In genomic region chr15:92847841-92848240, GRCh38 we compare ENCODE assay signal across 17 cellular contexts. TPM values are rescaled to one million over a fixed set of nuclear protein-coding genes. Genes with fewer than 3 reads are reported as not detected.
DNase-seq lines count a peak whose midpoint lies in the region; ATAC-seq lines count a peak whose summit lies in the region.
"Had no signal": no experiment of that assay in that cellular context is flagged by ENCODE, and none has a peak within 500 bp of the region (broad histone marks: within the 10 kb centered on the region; RNA-seq: fewer than 3 reads in every experiment).

No MANE protein-coding gene starts in this region.

- no peak overlapping the region for H3K27ac ChIP-seq in CD4-positive, CD25-positive, alpha-beta regulatory T cell (ENCODE audit: insufficient read depth, low read length, poor library complexity, severe bottlenecking)
- peak overlapping the region; percentile 72 for H3K27ac ChIP-seq in naive thymus-derived CD4-positive, alpha-beta T cell (ENCODE audit: low read depth, low read length)
- H3K27ac ChIP-seq: Peyer's patch had no signal

- peaks cover 5% of the 10 kb centered on the region for H3K9me3 Mint-ChIP-seq in activated CD4-positive, alpha-beta T cell treated with anti-CD3 and anti-CD28 coated beads, Interleukin-2, amount 10 ng/mL, durations not matched to agents 7 days and 5 days
- H3K9me3 Mint-ChIP-seq in CD4-positive, CD25-positive, alpha-beta regulatory T cell, result no peaks in the 10 kb centered on the region
- H3K9me3 Mint-ChIP-seq in activated naive CD8-positive, alpha-beta T cell treated with anti-CD3 and anti-CD28 coated beads, Interleukin-2, amount 50 U/mL, for 24 hours, result no peaks in the 10 kb centered on the region
- no peaks in the 10 kb centered on the region for H3K9me3 Mint-ChIP-seq in naive thymus-derived CD4-positive, alpha-beta T cell
- H3K9me3 Mint-ChIP-seq: HFFc6 had no signal

- H3K4me3 Mint-ChIP-seq in activated CD4-positive, alpha-beta T cell treated with anti-CD3 and anti-CD28 coated beads, Interleukin-2, amount 10 ng/mL, durations not matched to agents 7 days and 5 days, result no peak overlapping the region
- peak overlapping the region in 1 of 4 donors; percentile 26 for H3K4me3 Mint-ChIP-seq in CD4-positive, CD25-positive, alpha-beta regulatory T cell
- no peak overlapping the region for H3K4me3 Mint-ChIP-seq in activated naive CD8-positive, alpha-beta T cell treated with anti-CD3 and anti-CD28 coated beads, Interleukin-2, amount 50 U/mL, for 24 hours
- H3K4me3 Mint-ChIP-seq in naive thymus-derived CD4-positive, alpha-beta T cell, result peak overlapping the region in 4 of 10 donors; percentile 20 to 77 (median 48)
- H3K4me3 Mint-ChIP-seq: HFFc6 had no signal

- no peaks in the 10 kb centered on the region for H3K36me3 ChIP-seq in CD4-positive, CD25-positive, alpha-beta regulatory T cell (ENCODE audit: control insufficient read depth, insufficient read depth, low read length)
- no peaks in the 10 kb centered on the region for H3K36me3 ChIP-seq in naive thymus-derived CD4-positive, alpha-beta T cell (ENCODE audit: control insufficient read depth in 2 of 3, insufficient read depth in 3 of 3, low read length in 3 of 3)
- H3K36me3 ChIP-seq: MG63, Peyer's patch had no signal

- H3K4me1 Mint-ChIP-seq in activated CD4-positive, alpha-beta T cell treated with anti-CD3 and anti-CD28 coated beads, Interleukin-2, amount 10 ng/mL, durations not matched to agents 7 days and 5 days, result peaks cover 71% of the 10 kb centered on the region
- peaks cover 12 to 69% (median 46%) of the 10 kb centered on the region in 4 donors for H3K4me1 Mint-ChIP-seq in CD4-positive, CD25-positive, alpha-beta regulatory T cell
- H3K4me1 Mint-ChIP-seq in activated naive CD8-positive, alpha-beta T cell treated with anti-CD3 and anti-CD28 coated beads, Interleukin-2, amount 50 U/mL, for 24 hours, result peaks cover 66% of the 10 kb centered on the region
- H3K4me1 Mint-ChIP-seq in naive thymus-derived CD4-positive, alpha-beta T cell, result peaks cover 38 to 82% (median 74%) of the 10 kb centered on the region in 7 donors

- no peak for DNase-seq in activated CD4-positive, alpha-beta T cell treated with anti-CD3 and anti-CD28 coated beads, Interleukin-2, amount 10 ng/mL, durations not matched to agents 7 days and 5 days
- no peak for DNase-seq in activated CD4-positive, alpha-beta T cell treated with anti-CD3 and anti-CD28 coated beads, Interleukin-2, amount 50 U/mL, for 1 hour
- DNase-seq in CD4-positive, CD25-positive, alpha-beta regulatory T cell, result no peak
- DNase-seq in activated naive CD8-positive, alpha-beta T cell treated with anti-CD3 and anti-CD28 coated beads, Interleukin-2, amount 50 U/mL, for 24 hours, result no peak
- no peak for DNase-seq in naive thymus-derived CD4-positive, alpha-beta T cell
- DNase-seq in NOMO-1 treated with DMSO at 0.1 percent for 48 hours (lab: John Stamatoyannopoulos, UW; ENCODE audit: unreplicated experiment) (no peak), ACHN (no peak)
- DNase-seq: 8988T, C1 segment of cervical spinal cord, DMS53, HFFc6, MG63, NCI-H1105 treated with DMSO at 0.1 percent for 48 hours, NCI-H187, Peyer's patch had no signal

- no peaks in the 10 kb centered on the region for H3K9me3 ChIP-seq in CD4-positive, CD25-positive, alpha-beta regulatory T cell (ENCODE audit: control insufficient read depth in 2 of 2, low read length in 2 of 2)
- H3K9me3 ChIP-seq in naive thymus-derived CD4-positive, alpha-beta T cell (ENCODE audit: control insufficient read depth in 2 of 3, low read length in 3 of 3), result no peaks in the 10 kb centered on the region
- H3K9me3 ChIP-seq: Peyer's patch had no signal

- H3K27me3 Mint-ChIP-seq in activated CD4-positive, alpha-beta T cell treated with anti-CD3 and anti-CD28 coated beads, Interleukin-2, amount 10 ng/mL, durations not matched to agents 7 days and 5 days, result no peaks in the 10 kb centered on the region
- H3K27me3 Mint-ChIP-seq in CD4-positive, CD25-positive, alpha-beta regulatory T cell, result no peaks in the 10 kb centered on the region
- H3K27me3 Mint-ChIP-seq in activated naive CD8-positive, alpha-beta T cell treated with anti-CD3 and anti-CD28 coated beads, Interleukin-2, amount 50 U/mL, for 24 hours, result no peaks in the 10 kb centered on the region
- H3K27me3 Mint-ChIP-seq in naive thymus-derived CD4-positive, alpha-beta T cell, result no peaks in the 10 kb centered on the region

- POLR2A ChIA-PET in activated CD4-positive, alpha-beta T cell treated with anti-CD3 and anti-CD28 coated beads, Interleukin-2, amount 10 ng/mL, durations not matched to agents 7 days and 5 days (lab: Charles Lee), result interaction anchor here (0.6 to 0.9 kb wide), 2 partner anchors 35 to 73 kb away, joined by 3 read pairs; no protein-coding TSS in a partner anchor
- POLR2A ChIA-PET in naive thymus-derived CD4-positive, alpha-beta T cell (lab: Charles Lee), result interaction anchor here (0.7 to 21.9 kb wide), 10 partner anchors 10 to 56 kb away, joined by 3 to 550 read pairs (median 5); partner anchors contain the start of gene CHD2

- no peaks in the 10 kb centered on the region for H3K27me3 ChIP-seq in CD4-positive, CD25-positive, alpha-beta regulatory T cell (ENCODE audit: control insufficient read depth, insufficient read depth, low read length)
- no peaks in the 10 kb centered on the region for H3K27me3 ChIP-seq in naive thymus-derived CD4-positive, alpha-beta T cell (ENCODE audit: control insufficient read depth in 2 of 2, insufficient read depth in 2 of 2, low read length in 2 of 2)
- H3K27me3 ChIP-seq: MG63, Peyer's patch had no signal

- peaks cover 17% of the 10 kb centered on the region for H3K4me1 ChIP-seq in CD4-positive, CD25-positive, alpha-beta regulatory T cell (ENCODE audit: control insufficient read depth, insufficient read depth, low read length, poor library complexity, severe bottlenecking)
- peaks cover 20 to 67% of the 10 kb centered on the region in 2 donors for H3K4me1 ChIP-seq in naive thymus-derived CD4-positive, alpha-beta T cell (ENCODE audit: control insufficient read depth in 2 of 2, insufficient read depth in 2 of 2, low read length in 2 of 2)

- intact Hi-C loops in naive thymus-derived CD4-positive, alpha-beta T cell (cut with micrococcal nuclease), result no loop called here

- ATAC-seq in CD4-positive, CD25-positive, alpha-beta regulatory T cell (ENCODE audit: low read depth in 2 of 2), result no peak
- no peak for ATAC-seq in activated naive CD8-positive, alpha-beta T cell treated with anti-CD3 and anti-CD28 coated beads, Interleukin-2, amount 50 U/mL, for 24 hours
- no peak for ATAC-seq in naive thymus-derived CD4-positive, alpha-beta T cell
- no peak for ATAC-seq in GM19351 (IDR thresholded peaks at IDR 0.05; ENCODE audit: unreplicated experiment)
- ATAC-seq: HepG2 had no signal

- in situ Hi-C loops in ACHN (cut with HindIII; ENCODE audit: low pct_ligation_motif_present, low pct_unique_long_range_greater_than_20kb, low sequenced_read_pairs), result no loop called here

- no peak overlapping the region for H3K4me3 ChIP-seq in CD4-positive, CD25-positive, alpha-beta regulatory T cell (ENCODE audit: low read depth, low read length)
- no peak overlapping the region for H3K4me3 ChIP-seq in naive thymus-derived CD4-positive, alpha-beta T cell (ENCODE audit: low read length)
- H3K4me3 ChIP-seq: MG63, Peyer's patch had no signal

- peaks cover 8% of the 10 kb centered on the region for H3K36me3 Mint-ChIP-seq in activated CD4-positive, alpha-beta T cell treated with anti-CD3 and anti-CD28 coated beads, Interleukin-2, amount 10 ng/mL, durations not matched to agents 7 days and 5 days (ENCODE audit: low read depth)
- H3K36me3 Mint-ChIP-seq in CD4-positive, CD25-positive, alpha-beta regulatory T cell, result no peaks in the 10 kb centered on the region
- H3K36me3 Mint-ChIP-seq in activated naive CD8-positive, alpha-beta T cell treated with anti-CD3 and anti-CD28 coated beads, Interleukin-2, amount 50 U/mL, for 24 hours (ENCODE audit: low read depth), result no peaks in the 10 kb centered on the region
- peaks cover 0 to 12% (median 0%) of the 10 kb centered on the region in 5 donors for H3K36me3 Mint-ChIP-seq in naive thymus-derived CD4-positive, alpha-beta T cell

- CTCF ChIA-PET in activated CD4-positive, alpha-beta T cell treated with anti-CD3 and anti-CD28 coated beads, Interleukin-2, amount 10 ng/mL, durations not matched to agents 7 days and 5 days (lab: Charles Lee), result interaction anchor here (0.8 to 1.7 kb wide), 3 partner anchors 10 to 52 kb away, joined by 3 to 7 read pairs (median 3); partner anchors contain the start of gene CHD2
- CTCF ChIA-PET in naive thymus-derived CD4-positive, alpha-beta T cell (lab: Charles Lee), result no interaction called here

- H3K27ac Mint-ChIP-seq in activated CD4-positive, alpha-beta T cell treated with anti-CD3 and anti-CD28 coated beads, Interleukin-2, amount 10 ng/mL, durations not matched to agents 7 days and 5 days, result peak overlapping the region; percentile 89
- H3K27ac Mint-ChIP-seq in CD4-positive, CD25-positive, alpha-beta regulatory T cell, result peak overlapping the region; percentile 52 to 90 (median 76)
- H3K27ac Mint-ChIP-seq in activated naive CD8-positive, alpha-beta T cell treated with anti-CD3 and anti-CD28 coated beads, Interleukin-2, amount 50 U/mL, for 24 hours, result peak overlapping the region; percentile 9
- peak overlapping the region; percentile 41 to 98 (median 92) for H3K27ac Mint-ChIP-seq in naive thymus-derived CD4-positive, alpha-beta T cell
- H3K27ac Mint-ChIP-seq: HFFc6 had no signal

RNA-seq across cellular contexts. Expression of gene CHD2, which starts 52.3 kb away (rescaled TPM):
- total RNA-seq in activated CD4-positive, alpha-beta T cell treated with anti-CD3 and anti-CD28 coated beads, Interleukin-2, amount 10 ng/mL, durations not matched to agents 7 days and 5 days, result 100 to 1,000 TPM; 129 to 148 TPM
- 579 TPM for total RNA-seq in CD4-positive, CD25-positive, alpha-beta regulatory T cell
- 10 to 100 TPM; 44.3 to 52.1 (median 48.6) TPM for polyA plus RNA-seq in CD4-positive, CD25-positive, alpha-beta regulatory T cell
- total RNA-seq in naive thymus-derived CD4-positive, alpha-beta T cell, result 100 to 1,000 TPM; 144 to 492 (median 393) TPM
- 100 to 1,000 TPM in 1 of 2 donors, 10 to 100 TPM in 1; 70.0 to 103 TPM for polyA plus RNA-seq in naive thymus-derived CD4-positive, alpha-beta T cell

Comparison
In these comparisons a context has a peak if more than half of its experiments do, and no peak if none do; other contexts are left out.
1. H3K27ac Mint-ChIP-seq: peak in every context shown above with its lines; median percentile 92 in naive thymus-derived CD4-positive, alpha-beta T cell; 89 in activated CD4-positive, alpha-beta T cell treated with anti-CD3 and anti-CD28 coated beads, Interleukin-2, amount 10 ng/mL, durations not matched to agents 7 days and 5 days; 76 in CD4-positive, CD25-positive, alpha-beta regulatory T cell; 9 in activated naive CD8-positive, alpha-beta T cell treated with anti-CD3 and anti-CD28 coated beads, Interleukin-2, amount 50 U/mL, for 24 hours.